ENCODE assay signal across 8 cellular contexts in genomic region chr2:9474361-9475117, GRCh38. TPM values are rescaled to one million over a fixed set of nuclear protein-coding genes. Genes with fewer than 3 reads are reported as not detected.
DNase-seq lines count a peak whose midpoint lies in the region; ATAC-seq and TF ChIP-seq lines count a peak whose summit lies in the region.

Gene IAH1, plus strand, starts transcription at chr2:9474551. Its CDS starts 16 bp downstream, at chr2:9474567.

- WGBS in mammary epithelial cell (ENCODE audit: low coverage, missing lambda C conversion rate): 7% methylated on average over 5 of the region's 95 CpGs

- no TSS peak for BruUV-seq in mammary epithelial cell (replicated peaks; lab: Mats Ljungman, UMichigan)

- no peak for TF ChIP-seq CTCF in GM10248 (IDR thresholded peaks at IDR 0.05; ENCODE audit: control extremely low read depth, extremely low read depth, low read depth, missing control alignments)
- no peak for TF ChIP-seq CTCF in KMS-11 (conservative IDR thresholded peaks at IDR 0.05; ENCODE audit: low read depth, low read length)
- no peak for TF ChIP-seq CTCF in WTC11 (IDR thresholded peaks at IDR 0.05)
- no peak for TF ChIP-seq CTCF in mammary epithelial cell (conservative IDR thresholded peaks at IDR 0.05 in 1 of 2, IDR thresholded peaks at IDR 0.05 in 1 of 2; ENCODE audit: extremely low read depth in 1 of 2, insufficient read depth in 1 of 2, low read depth in 1 of 2, low read length in 2 of 2)

- H3K27me3 ChIP-seq in KMS-11 (ENCODE audit: insufficient read depth, low read depth) (no peaks in the 10 kb centered on the region), mammary epithelial cell (ENCODE audit: insufficient read depth, low read length) (no peaks in the 10 kb centered on the region)

- peak; percentile 78 for ATAC-seq in GM21786 (IDR thresholded peaks at IDR 0.05; ENCODE audit: unreplicated experiment)
- peak; percentile 62 for ATAC-seq in WTC11

- in situ Hi-C loops in mammary epithelial cell (cut with MboI; ENCODE audit: low sequenced_read_pairs in 2 of 2): no loop called here

- H3K36me3 Mint-ChIP-seq in WTC11: peaks cover 31% of the 10 kb centered on the region

- peak within 1 kb of the TSS; percentile 70 for H3K4me3 Mint-ChIP-seq in WTC11

- dilution Hi-C loops in mammary epithelial cell (cut with HindIII; ENCODE audit: low sequenced_read_pairs): loop anchor here (5.0 kb wide), 1 partner anchor 47 kb away; no protein-coding TSS in a partner anchor

- H3K9ac ChIP-seq in KMS-11 (peak within 1 kb of the TSS; percentile 56; the same call in 1 of the 2 replicates), mammary epithelial cell (ENCODE audit: insufficient read depth, low read length) (peak within 1 kb of the TSS; percentile 60)

- DNase-seq in GM10248 (ENCODE audit: extremely low spot score) (peak; percentile 90), WTC11 (ENCODE audit: low spot score) (peak; percentile 27), mammary epithelial cell (peak; percentile 49), iris pigment epithelial cell (ENCODE audit: low read depth) (peak; percentile 46), amniotic stem cell (lab: John Stamatoyannopoulos, UW) (no peak)
- DNase-seq in stimulated activated CD4-positive, alpha-beta T cell treated with anti-CD3 and anti-CD28 coated beads, Interleukin-12 subunit alpha, Interleukin-12 subunit beta, amount 100 ng/mL, for 24 hours (ENCODE audit: low read depth in 2 of 2): peak; percentile 27 to 52

- H3K36me3 ChIP-seq in KMS-11 (ENCODE audit: insufficient read depth) (no peaks in the 10 kb centered on the region), mammary epithelial cell (ENCODE audit: insufficient read depth, low read length) (peaks cover 6% of the 10 kb centered on the region)

- H3K9me3 Mint-ChIP-seq in WTC11: peaks cover 10% of the 10 kb centered on the region

- H3K4me3 ChIP-seq in KMS-11 (IDR thresholded peaks at IDR 0.05; ENCODE audit: insufficient read depth, low read depth, low read length) (no peak within 1 kb of the TSS), mammary epithelial cell (replicated peaks in 1 of 3; ENCODE audit: insufficient read depth in 1 of 3, low read depth in 2 of 3, low read length in 3 of 3) (peak within 1 kb of the TSS; percentile 42 to 66 (median 65))

- H3K4me2 ChIP-seq in KMS-11 (peak within 1 kb of the TSS; percentile 66), mammary epithelial cell (ENCODE audit: insufficient read depth, low read depth, low read length) (peak within 1 kb of the TSS; percentile 97)

- H3K27ac ChIP-seq in KMS-11 (no peak within 1 kb of the TSS), mammary epithelial cell (ENCODE audit: insufficient read depth, low read depth, low read length) (peak within 1 kb of the TSS; percentile 54)

- H3K27me3 Mint-ChIP-seq in WTC11 (ENCODE audit: low read depth): peaks cover 11% of the 10 kb centered on the region

- intact Hi-C loops in mammary epithelial cell (cut with micrococcal nuclease): loop anchor here (2.0 to 10.0 kb wide), 2 partner anchors 308 to 330 kb away; no protein-coding TSS in a partner anchor

- H3K4me1 Mint-ChIP-seq in WTC11: peaks cover 17% of the 10 kb centered on the region

- POLR2A ChIA-PET in GM10248 (lab: Yijun Ruan, JAX) (interaction anchor here (0.8 to 1.4 kb wide), 2 partner anchors 9 to 156 kb away, joined by 3 to 5 read pairs; partner anchors contain the start of gene YWHAQ), WTC11 (lab: Charles Lee) (interaction anchor here (0.9 to 2.4 kb wide), 4 partner anchors 81 to 296 kb away, joined by 3 to 9 read pairs (median 6); partner anchors contain the start of genes ADAM17 and YWHAQ)

- H3K4me1 ChIP-seq in KMS-11 (ENCODE audit: low read depth, poor library complexity, severe bottlenecking): peaks cover 4% of the 10 kb centered on the region
- H3K4me1 ChIP-seq in mammary epithelial cell (ENCODE audit: insufficient read depth, low read length): peaks cover 11% of the 10 kb centered on the region

- H4K20me1 ChIP-seq in KMS-11 (ENCODE audit: insufficient read depth) (no peaks in the 10 kb centered on the region), mammary epithelial cell (ENCODE audit: insufficient read depth, low read length) (no peaks in the 10 kb centered on the region)

- H3K27ac Mint-ChIP-seq in WTC11: peak within 1 kb of the TSS; percentile 27; the same call in 1 of the 2 replicates

- H3K79me2 ChIP-seq in KMS-11 (ENCODE audit: insufficient read depth, low read depth): no peaks in the 10 kb centered on the region
- peaks cover 33% of the 10 kb centered on the region for H3K79me2 ChIP-seq in mammary epithelial cell (ENCODE audit: insufficient read depth, low read length)

- H3K9me3 ChIP-seq in mammary epithelial cell (replicated peaks; ENCODE audit: insufficient read depth, low read length): no peaks in the 10 kb centered on the region

- CTCF ChIA-PET in GM10248 (lab: Yijun Ruan, JAX): interaction anchor here (0.7 to 1.0 kb wide), 2 partner anchors 10 to 21 kb away, joined by 3 read pairs; no protein-coding TSS in a partner anchor
- CTCF ChIA-PET in WTC11 (lab: Charles Lee): interaction anchor here (0.5 to 1.9 kb wide), 13 partner anchors 8 to 574 kb away, joined by 3 to 10 read pairs (median 4); partner anchors contain the start of gene ADAM17
- CTCF ChIA-PET in mammary epithelial cell (lab: Charles Lee; ENCODE audit: low non-redundant PET): interaction anchor here (0.6 kb wide), 1 partner anchor 277 kb away, joined by 6 read pairs; no protein-coding TSS in a partner anchor

- H2AFZ ChIP-seq in KMS-11 (ENCODE audit: low read depth): peak within 1 kb of the TSS; percentile 87
- H2AFZ ChIP-seq in mammary epithelial cell (ENCODE audit: low read depth, low read length): peak within 1 kb of the TSS; percentile 95

TF ChIP-seq in WTC11, 78 proteins besides CTCF, POLR2A, EP300 and RAD21 (continues in another document):
- TF ChIP-seq ZMAT4 (CRISPR knock-in tag; IDR thresholded peaks at IDR 0.05): no peak
- TF ChIP-seq ZNF671 (CRISPR knock-in tag; IDR thresholded peaks at IDR 0.05): no peak
- TF ChIP-seq SMAD4 (CRISPR knock-in tag; IDR thresholded peaks at IDR 0.05): no peak
- no peak; the same call in 1 of the 2 replicates for TF ChIP-seq STAT6 (CRISPR knock-in tag; conservative IDR thresholded peaks at IDR 0.05; ENCODE audit: low read depth)
- TF ChIP-seq ZNF263 (CRISPR knock-in tag; IDR thresholded peaks at IDR 0.05; ENCODE audit: low read depth): no peak
- no peak for TF ChIP-seq NFYB (CRISPR knock-in tag; conservative IDR thresholded peaks at IDR 0.05; ENCODE audit: low read depth)
- TF ChIP-seq EMX1 (CRISPR knock-in tag; IDR thresholded peaks at IDR 0.05): no peak
- TF ChIP-seq SMAD3 (CRISPR knock-in tag; IDR thresholded peaks at IDR 0.05; ENCODE audit: borderline replicate concordance): no peak
- peak; percentile 53; the same call in 1 of the 2 replicates for TF ChIP-seq E2F5 (CRISPR knock-in tag; IDR thresholded peaks at IDR 0.05)
- TF ChIP-seq ETV6 (CRISPR knock-in tag; IDR thresholded peaks at IDR 0.05): peak; percentile 10
- no peak for TF ChIP-seq PREB (CRISPR knock-in tag; IDR thresholded peaks at IDR 0.05; ENCODE audit: borderline replicate concordance)
- peak; percentile 43; the same call in 1 of the 2 replicates for TF ChIP-seq CREM (CRISPR knock-in tag; IDR thresholded peaks at IDR 0.05)
- TF ChIP-seq MYBL2 (CRISPR knock-in tag; IDR thresholded peaks at IDR 0.05): peak; percentile 80; the same call in 1 of the 2 replicates

RNA-seq across cellular contexts. Expression of gene IAH1, which starts in this region (rescaled TPM):
- total RNA-seq in WTC11 (2021) (14.4 to 18.0 TPM (median 16.5 TPM) in 3 replicates), mammary epithelial cell (10 to 100 TPM; 26.3 to 53.1 TPM)
- 57.0 TPM for polyA plus RNA-seq in mammary epithelial cell
- polyA minus RNA-seq in mammary epithelial cell: 63.5 TPM
